In the genomic region with DNA sequence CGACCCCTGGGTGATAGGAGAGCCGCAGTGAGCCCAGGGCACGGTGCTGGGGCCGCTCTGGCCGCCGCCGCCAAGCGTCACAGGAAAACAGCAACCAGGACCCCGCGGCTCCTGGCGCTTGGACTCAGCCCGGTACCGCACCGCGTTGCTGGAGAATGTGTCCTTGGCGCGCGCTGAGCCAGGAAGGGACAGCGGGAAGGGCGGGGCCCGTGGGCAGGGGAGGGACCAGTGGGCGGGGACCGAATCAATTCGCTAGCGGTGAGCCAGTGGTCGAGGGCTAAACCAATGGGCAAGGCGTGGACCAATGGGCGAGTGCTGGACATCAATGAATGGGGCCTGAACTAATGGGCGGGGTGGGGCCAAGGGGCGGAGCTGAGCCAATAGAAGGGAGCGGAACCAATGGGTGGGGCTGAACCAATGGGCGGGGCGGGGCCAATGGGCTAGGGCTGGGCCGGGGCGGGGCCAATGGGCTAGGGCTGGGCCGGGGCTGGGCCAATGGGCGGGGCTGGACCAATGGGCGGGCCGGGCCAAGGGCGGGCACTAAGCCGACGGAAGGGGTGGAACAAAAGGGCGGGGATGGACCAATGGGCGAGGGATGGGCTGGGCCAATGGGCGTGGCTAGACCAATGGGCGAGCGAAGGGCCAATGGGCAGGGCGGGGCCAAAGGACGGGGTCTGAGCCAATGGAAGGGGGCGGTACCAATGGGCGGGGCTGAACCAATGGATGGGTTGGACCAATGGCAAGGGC, we compare ENCODE assay signal across 8 cellular contexts. TPM values are rescaled to one million over a fixed set of nuclear protein-coding genes. Genes with fewer than 3 reads are reported as not detected.
DNase-seq lines count a peak whose midpoint lies in the region; ATAC-seq and TF ChIP-seq lines count a peak whose summit lies in the region.

No MANE protein-coding gene starts in this region.

- H3K36me3 ChIP-seq in CD8-positive, alpha-beta memory T cell (ENCODE audit: insufficient read depth, low read length) = no peaks in the 10 kb centered on the region
- H3K36me3 ChIP-seq in endodermal cell (ENCODE audit: control insufficient read depth, insufficient read depth, low read length) = no peaks in the 10 kb centered on the region

- peak overlapping the region; percentile 88 to 96 (median 92) for H3K4me3 Mint-ChIP-seq in CD8-positive, alpha-beta memory T cell
- peak overlapping the region; percentile 90 for H3K4me3 Mint-ChIP-seq in endodermal cell

- no peaks in the 10 kb centered on the region for H3K27me3 ChIP-seq in CD8-positive, alpha-beta memory T cell (ENCODE audit: insufficient read depth, low read length, poor library complexity, severe bottlenecking)
- H3K27me3 ChIP-seq in endodermal cell (ENCODE audit: control insufficient read depth, insufficient read depth, low read length, poor library complexity, severe bottlenecking) = no peaks in the 10 kb centered on the region

- peaks cover 0 to 2% of the 10 kb centered on the region in 2 donors for H3K27me3 Mint-ChIP-seq in CD8-positive, alpha-beta memory T cell
- H3K27me3 Mint-ChIP-seq in endodermal cell (ENCODE audit: insufficient read depth) = peaks cover 8% of the 10 kb centered on the region

- peaks cover 0 to 2% (median 0%) of the 10 kb centered on the region in 3 donors for H3K36me3 Mint-ChIP-seq in CD8-positive, alpha-beta memory T cell
- H3K36me3 Mint-ChIP-seq in endodermal cell (ENCODE audit: low read depth) = peaks cover 1% of the 10 kb centered on the region

- H3K9ac ChIP-seq in endodermal cell (ENCODE audit: extremely low read depth, low read length, poor library complexity, severe bottlenecking) = peak overlapping the region; percentile 67

- peak overlapping the region; percentile 73 for H3K4me3 ChIP-seq in CD8-positive, alpha-beta memory T cell (ENCODE audit: low read length)
- peak overlapping the region; percentile 91 for H3K4me3 ChIP-seq in endodermal cell (ENCODE audit: low read length)

- no peaks in the 10 kb centered on the region for H3K9me3 ChIP-seq in CD8-positive, alpha-beta memory T cell (ENCODE audit: low read length)
- H3K9me3 ChIP-seq in endodermal cell (ENCODE audit: control insufficient read depth, low read length) = no peaks in the 10 kb centered on the region

- H3K4me1 Mint-ChIP-seq in CD8-positive, alpha-beta memory T cell = peaks cover 23 to 28% (median 26%) of the 10 kb centered on the region in 3 donors
- H3K4me1 Mint-ChIP-seq in endodermal cell = peaks cover 4% of the 10 kb centered on the region

- POLR2A ChIA-PET in CD8-positive, alpha-beta memory T cell (lab: Charles Lee) = interaction anchor here (0.5 to 1.2 kb wide), 2 partner anchors 12 to 23 kb away, joined by 4 to 6 read pairs; partner anchors contain the start of gene FLYWCH2

- H3K4me1 ChIP-seq in CD8-positive, alpha-beta memory T cell (ENCODE audit: insufficient read depth, low read length) = peaks cover 10% of the 10 kb centered on the region
- H3K4me1 ChIP-seq in endodermal cell (ENCODE audit: control insufficient read depth, insufficient read depth, low read length) = no peaks in the 10 kb centered on the region

- ATAC-seq in GM19467 (IDR thresholded peaks at IDR 0.05; ENCODE audit: unreplicated experiment) = peak; percentile 65

- CTCF ChIA-PET in CD8-positive, alpha-beta memory T cell (lab: Charles Lee) = interaction anchor here (0.7 to 2.4 kb wide), 3 partner anchors 22 to 66 kb away, joined by 3 to 10 read pairs (median 10); partner anchors contain the start of gene FLYWCH2

- peak overlapping the region; percentile 74 for H3K27ac ChIP-seq in CD8-positive, alpha-beta memory T cell (ENCODE audit: low read depth, low read length)
- peak overlapping the region; percentile 63 for H3K27ac ChIP-seq in endodermal cell (ENCODE audit: low read depth, low read length)

- 0% methylated on average over 18 to 51 of the region's 51 CpGs for WGBS in endodermal cell (ENCODE audit: insufficient coverage in 1 of 2, insufficient read length in 1 of 2), 2 experiments

- DNase-seq in CD8-positive, alpha-beta memory T cell = peak; percentile 84 to 89 (median 89)
- DNase-seq in HS-5 (ENCODE audit: low read depth) (peak; percentile 94), NOMO-1 treated with DMSO at 0.1 percent for 48 hours (lab: John Stamatoyannopoulos, UW; ENCODE audit: unreplicated experiment) (peak; percentile 98), endodermal cell (peak; percentile 100), mesenteric fat pad (ENCODE audit: low spot score) (peak; percentile 99)
- peak; percentile 72 for DNase-seq in activated CD8-positive, alpha-beta memory T cell treated with anti-CD3 and anti-CD28 coated beads, Interleukin-2, amount 50 U/mL, for 1 hour (ENCODE audit: extremely low read depth)
- peak; percentile 78 for DNase-seq in stimulated activated CD8-positive, alpha-beta memory T cell treated with anti-CD3 and anti-CD28 coated beads, Interleukin-15, amount 100 ng/mL, for 24 hours (ENCODE audit: low read depth)

- peak overlapping the region in 7 of 8 donors; percentile 72 to 88 (median 87) for H3K27ac Mint-ChIP-seq in CD8-positive, alpha-beta memory T cell
- peak overlapping the region; percentile 97 for H3K27ac Mint-ChIP-seq in endodermal cell

- no peak for TF ChIP-seq CTCF in endodermal cell (conservative IDR thresholded peaks at IDR 0.05)

- no peaks in the 10 kb centered on the region for H3K9me3 Mint-ChIP-seq in CD8-positive, alpha-beta memory T cell
- H3K9me3 Mint-ChIP-seq in endodermal cell = peaks cover 12% of the 10 kb centered on the region

RNA-seq across cellular contexts. Expression of gene FLYWCH1, which starts 6.3 kb away (rescaled TPM):
- 10 to 100 TPM; 37.2 to 39.8 TPM for total RNA-seq in CD8-positive, alpha-beta memory T cell
- 20.9 TPM for polyA plus RNA-seq in CD8-positive, alpha-beta memory T cell
- 10 to 100 TPM; 20.5 to 33.6 TPM for total RNA-seq in endodermal cell
- 16.4 TPM for polyA plus RNA-seq in endodermal cell (2013, experiment 1 of 2)
- polyA plus RNA-seq in endodermal cell (2013, experiment 2 of 2) = 17.2 TPM
- 32.0 TPM for total RNA-seq in mesenteric fat pad

RNA-seq across cellular contexts. Expression of gene FLYWCH2, which starts 22.4 kb away (rescaled TPM):
- total RNA-seq in CD8-positive, alpha-beta memory T cell = 10 to 100 TPM; 24.7 to 27.2 TPM
- polyA plus RNA-seq in CD8-positive, alpha-beta memory T cell = 24.0 TPM
- total RNA-seq in endodermal cell (10 to 100 TPM; 30.9 to 35.5 TPM), mesenteric fat pad (21.5 TPM)
- polyA plus RNA-seq in endodermal cell (2013, experiment 1 of 2) = 17.2 TPM
- 16.3 TPM for polyA plus RNA-seq in endodermal cell (2013, experiment 2 of 2)

RNA-seq across cellular contexts. Expression of gene PRSS22, which starts 47.4 kb away (rescaled TPM):
- total RNA-seq in CD8-positive, alpha-beta memory T cell = not detected
- not detected for polyA plus RNA-seq in CD8-positive, alpha-beta memory T cell
- total RNA-seq in endodermal cell (1 to 10 TPM; 5.0 to 6.2 TPM), mesenteric fat pad (not detected)
- polyA plus RNA-seq in endodermal cell (2013, experiment 1 of 2) = 0.57 TPM
- not detected for polyA plus RNA-seq in endodermal cell (2013, experiment 2 of 2)

RNA-seq across cellular contexts. Expression of gene KREMEN2, which starts 58.7 kb away (rescaled TPM):
- total RNA-seq in CD8-positive, alpha-beta memory T cell = not detected
- not detected for polyA plus RNA-seq in CD8-positive, alpha-beta memory T cell
- total RNA-seq in endodermal cell (1 to 10 TPM; 5.0 to 8.4 TPM), mesenteric fat pad (not detected)
- polyA plus RNA-seq in endodermal cell (2013, experiment 1 of 2) = 2.5 TPM
- 3.9 TPM for polyA plus RNA-seq in endodermal cell (2013, experiment 2 of 2)

Comparison
In these comparisons a context has a peak if more than half of its experiments do, and no peak if none do; other contexts are left out.
1. Peak in every context shown above with its lines: DNase-seq, ATAC-seq, H3K4me3 ChIP-seq and H3K27ac ChIP-seq.